10 cellular contexts compared by ENCODE assay signal in the genomic region with DNA sequence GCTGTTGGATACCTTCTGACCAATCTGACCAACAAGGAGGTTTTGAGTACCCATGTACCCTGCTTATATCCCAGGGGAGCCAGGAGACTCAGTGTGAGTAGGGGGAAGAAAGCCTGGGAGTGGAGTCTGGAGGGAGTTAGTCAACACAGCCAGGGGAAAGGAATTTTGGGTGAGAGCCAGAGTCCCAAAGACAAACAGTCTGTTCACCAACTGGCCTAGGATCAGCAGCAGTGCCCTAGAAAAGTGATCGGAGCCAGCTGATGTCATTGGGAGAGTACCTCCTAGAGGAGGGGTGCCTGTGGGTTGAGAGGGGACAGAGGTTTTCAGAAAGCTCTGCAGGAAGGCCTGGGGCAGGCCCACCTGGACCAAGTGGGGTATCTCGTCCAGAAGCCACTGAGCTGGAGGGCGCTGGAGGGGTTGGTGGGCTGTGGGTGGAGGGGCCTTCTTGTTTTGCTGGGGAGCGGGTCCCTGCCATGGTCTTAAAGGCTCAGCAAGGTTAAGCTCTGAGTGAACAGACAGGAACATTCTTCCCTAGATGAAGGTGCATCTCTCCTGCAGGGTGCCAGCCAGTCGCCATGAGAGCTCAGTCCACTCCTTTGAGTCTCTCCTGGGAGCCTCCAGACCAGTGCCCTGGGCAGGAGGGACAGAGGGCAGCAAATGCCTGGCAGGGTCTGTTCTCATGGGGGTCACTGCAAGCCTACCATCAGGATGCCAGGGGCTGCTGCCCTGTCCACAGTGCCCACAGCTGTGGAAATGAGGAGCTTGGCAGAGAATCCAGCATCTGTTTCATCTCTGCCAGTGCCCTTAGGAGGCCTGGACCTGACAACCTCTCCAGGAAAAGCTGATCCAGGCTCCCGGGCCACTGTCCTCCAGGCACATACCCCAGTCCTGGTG.
DNase-seq lines count a peak whose midpoint lies in the region; ATAC-seq and TF ChIP-seq lines count a peak whose summit lies in the region.
"Had no signal": no experiment of that assay in that cellular context is flagged by ENCODE, and none has a peak within 500 bp of the region (broad histone marks: within the 10 kb centered on the region; RNA-seq: fewer than 3 reads in every experiment).

No MANE protein-coding gene starts in this region.

- H3K4me3 Mint-ChIP-seq in activated T-helper 1 cell treated with anti-CD3 and anti-CD28 coated beads, Interleukin-12 subunit alpha, Interleukin-12 subunit beta, Interleukin-2, Interleukin-4 antibody, amounts not matched to agents 30 ng/mL and 10 ng/mL and 1 ng/mL, durations not matched to agents 14 hours and 24 hours and 36 hours = no peak overlapping the region
- no peak overlapping the region for H3K4me3 Mint-ChIP-seq in CD8-positive, alpha-beta T cell
- H3K4me3 Mint-ChIP-seq in effector memory CD8-positive, alpha-beta T cell = no peak overlapping the region
- H3K4me3 Mint-ChIP-seq: H9 had no signal

- 76% methylated on average over 6 of the region's 6 CpGs for WGBS in prostate gland

- H3K4me1 ChIP-seq in PC-3 (ENCODE audit: insufficient read depth, low read length) = peaks cover 31% of the 10 kb centered on the region
- H3K4me1 ChIP-seq in prostate gland (replicated peaks) = peaks cover 4% of the 10 kb centered on the region
- H3K4me1 ChIP-seq in CD8-positive, alpha-beta T cell (ENCODE audit: insufficient read depth, low read length) = no peaks in the 10 kb centered on the region

- ATAC-seq in PC-3 = peak; percentile 91
- no peak for ATAC-seq in CD8-positive, alpha-beta T cell
- ATAC-seq in GM18861 (IDR thresholded peaks at IDR 0.05; ENCODE audit: unreplicated experiment) = no peak
- ATAC-seq in effector memory CD8-positive, alpha-beta T cell (replicated peaks) = no peak

- H3K36me3 Mint-ChIP-seq in activated T-helper 1 cell treated with anti-CD3 and anti-CD28 coated beads, Interleukin-12 subunit alpha, Interleukin-12 subunit beta, Interleukin-2, Interleukin-4 antibody, amounts not matched to agents 30 ng/mL and 10 ng/mL and 1 ng/mL, durations not matched to agents 14 hours and 24 hours and 36 hours (ENCODE audit: low read depth) = peaks cover 4% of the 10 kb centered on the region
- peaks cover 55% of the 10 kb centered on the region for H3K36me3 Mint-ChIP-seq in CD8-positive, alpha-beta T cell
- H3K36me3 Mint-ChIP-seq in effector memory CD8-positive, alpha-beta T cell (ENCODE audit: insufficient read depth) = peaks cover 9% of the 10 kb centered on the region

- H3K79me2 ChIP-seq in PC-3 (ENCODE audit: low read length) = no peaks in the 10 kb centered on the region

- H4K20me1 ChIP-seq in PC-3 (ENCODE audit: low read length) = no peaks in the 10 kb centered on the region

- no peak overlapping the region for H2AFZ ChIP-seq in PC-3 (ENCODE audit: low read length)

- no TSS peak for BruUV-seq in PC-3 (replicated peaks; lab: Mats Ljungman, UMichigan)

- no peaks in the 10 kb centered on the region for H3K4me1 Mint-ChIP-seq in activated T-helper 1 cell treated with anti-CD3 and anti-CD28 coated beads, Interleukin-12 subunit alpha, Interleukin-12 subunit beta, Interleukin-2, Interleukin-4 antibody, amounts not matched to agents 30 ng/mL and 10 ng/mL and 1 ng/mL, durations not matched to agents 14 hours and 24 hours and 36 hours (ENCODE audit: low read depth)
- no peaks in the 10 kb centered on the region for H3K4me1 Mint-ChIP-seq in CD8-positive, alpha-beta T cell (ENCODE audit: low read depth)
- H3K4me1 Mint-ChIP-seq in effector memory CD8-positive, alpha-beta T cell (ENCODE audit: low read depth in 2 of 2) = peaks cover 6 to 23% of the 10 kb centered on the region in 2 donors

- DNase-seq in COLO829 (ENCODE audit: low spot score) (peak; percentile 61), PC-3 (peak; percentile 86), fibroblast of the aortic adventitia (ENCODE audit: low read depth) (peak; percentile 60), prostate gland (ENCODE audit: low spot score) (peak; percentile 39)
- DNase-seq in activated T-helper 1 cell treated with anti-CD3 and anti-CD28 coated beads, Interleukin-12 subunit alpha, Interleukin-12 subunit beta, Interleukin-2, Interleukin-4 antibody, amounts not matched to agents 30 ng/mL and 10 ng/mL and 1 ng/mL, durations not matched to agents 14 hours and 24 hours and 36 hours (ENCODE audit: low spot score) = no peak
- no peak for DNase-seq in CD8-positive, alpha-beta T cell
- DNase-seq in effector memory CD8-positive, alpha-beta T cell = no peak
- DNase-seq: H9, NCI-H345 had no signal

- H3K9ac ChIP-seq in PC-3 (ENCODE audit: low read length) = no peak overlapping the region

- no peak overlapping the region for H3K4me3 ChIP-seq in PC-3 (ENCODE audit: low read length)
- H3K4me3 ChIP-seq in fibroblast of the aortic adventitia (ENCODE audit: low read depth, low read length) = no peak overlapping the region
- no peak overlapping the region for H3K4me3 ChIP-seq in prostate gland
- no peak overlapping the region for H3K4me3 ChIP-seq in CD8-positive, alpha-beta T cell (ENCODE audit: low read depth, low read length)

- CTCF ChIA-PET in PC-3 (lab: Charles Lee) = interaction anchor here (0.7 kb wide), 1 partner anchor 127 kb away, joined by 5 read pairs; no protein-coding TSS in a partner anchor
- CTCF ChIA-PET in CD8-positive, alpha-beta T cell (lab: Charles Lee) = interaction anchor here (0.8 kb wide), 1 partner anchor 128 kb away, joined by 3 read pairs; no protein-coding TSS in a partner anchor

- H3K27ac Mint-ChIP-seq in activated T-helper 1 cell treated with anti-CD3 and anti-CD28 coated beads, Interleukin-12 subunit alpha, Interleukin-12 subunit beta, Interleukin-2, Interleukin-4 antibody, amounts not matched to agents 30 ng/mL and 10 ng/mL and 1 ng/mL, durations not matched to agents 14 hours and 24 hours and 36 hours = no peak overlapping the region
- no peak overlapping the region for H3K27ac Mint-ChIP-seq in CD8-positive, alpha-beta T cell
- H3K27ac Mint-ChIP-seq in effector memory CD8-positive, alpha-beta T cell = peak overlapping the region in 1 of 2 donors; percentile 45

- no peaks in the 10 kb centered on the region for H3K27me3 ChIP-seq in PC-3 (ENCODE audit: low read length)
- H3K27me3 ChIP-seq in prostate gland (replicated peaks; ENCODE audit: insufficient read depth) = no peaks in the 10 kb centered on the region
- H3K27me3 ChIP-seq in CD8-positive, alpha-beta T cell (ENCODE audit: insufficient read depth, low read length) = no peaks in the 10 kb centered on the region

- peak overlapping the region; percentile 29 for H3K4me2 ChIP-seq in PC-3 (ENCODE audit: low read length)

- no peaks in the 10 kb centered on the region for H3K9me3 ChIP-seq in PC-3 (ENCODE audit: low read length)
- no peaks in the 10 kb centered on the region for H3K9me3 ChIP-seq in prostate gland
- H3K9me3 ChIP-seq in CD8-positive, alpha-beta T cell (ENCODE audit: low read length) = no peaks in the 10 kb centered on the region

- TF ChIP-seq POLR2A in prostate gland (IDR thresholded peaks at IDR 0.05) = no peak

- POLR2A ChIA-PET in PC-3 (lab: Charles Lee; ENCODE audit: unreplicated experiment) = no interaction called here
- POLR2A ChIA-PET in CD8-positive, alpha-beta T cell (lab: Charles Lee) = no interaction called here

- H3K27me3 Mint-ChIP-seq in activated T-helper 1 cell treated with anti-CD3 and anti-CD28 coated beads, Interleukin-12 subunit alpha, Interleukin-12 subunit beta, Interleukin-2, Interleukin-4 antibody, amounts not matched to agents 30 ng/mL and 10 ng/mL and 1 ng/mL, durations not matched to agents 14 hours and 24 hours and 36 hours (ENCODE audit: insufficient read depth) = no peaks in the 10 kb centered on the region
- no peaks in the 10 kb centered on the region for H3K27me3 Mint-ChIP-seq in CD8-positive, alpha-beta T cell (ENCODE audit: low read depth)
- H3K27me3 Mint-ChIP-seq in effector memory CD8-positive, alpha-beta T cell = no peaks in the 10 kb centered on the region

- intact Hi-C loops in PC-3 (cut with micrococcal nuclease) = no loop called here
- intact Hi-C loops in prostate gland (cut with DNase I) = no loop called here
- intact Hi-C loops in activated T-helper 1 cell treated with anti-CD3 and anti-CD28 coated beads, Interleukin-12 subunit alpha, Interleukin-12 subunit beta, Interleukin-2, Interleukin-4 antibody, amounts not matched to agents 30 ng/mL and 10 ng/mL and 1 ng/mL, durations not matched to agents 14 hours and 24 hours and 36 hours (cut with micrococcal nuclease) = no loop called here
- intact Hi-C loops in CD8-positive, alpha-beta T cell (cut with DNase I, micrococcal nuclease) = no loop called here

- H3K36me3 ChIP-seq in PC-3 (ENCODE audit: low read depth, low read length) (no peaks in the 10 kb centered on the region), prostate gland (no peaks in the 10 kb centered on the region)
- H3K36me3 ChIP-seq in CD8-positive, alpha-beta T cell (ENCODE audit: insufficient read depth, low read length) = no peaks in the 10 kb centered on the region

- H3F3A ChIP-seq in PC-3 (ENCODE audit: low read length, unreplicated experiment) = no peaks in the 10 kb centered on the region

- no peaks in the 10 kb centered on the region for H3K9me2 ChIP-seq in PC-3 (replicated peaks; ENCODE audit: low read length)

- H3K27ac ChIP-seq in PC-3 (ENCODE audit: low read length) (peak overlapping the region; percentile 4; the same call in 1 of the 2 replicates), prostate gland (peak overlapping the region; percentile 27 to 39)
- H3K27ac ChIP-seq in CD8-positive, alpha-beta T cell (ENCODE audit: low read depth, low read length) = no peak overlapping the region

- peaks cover 2% of the 10 kb centered on the region for H3K9me3 Mint-ChIP-seq in activated T-helper 1 cell treated with anti-CD3 and anti-CD28 coated beads, Interleukin-12 subunit alpha, Interleukin-12 subunit beta, Interleukin-2, Interleukin-4 antibody, amounts not matched to agents 30 ng/mL and 10 ng/mL and 1 ng/mL, durations not matched to agents 14 hours and 24 hours and 36 hours
- H3K9me3 Mint-ChIP-seq in CD8-positive, alpha-beta T cell = no peaks in the 10 kb centered on the region
- peaks cover 1 to 3% of the 10 kb centered on the region in 2 donors for H3K9me3 Mint-ChIP-seq in effector memory CD8-positive, alpha-beta T cell

- TF ChIP-seq CTCF in PC-3 (conservative IDR thresholded peaks at IDR 0.05; ENCODE audit: low read depth, low read length) (no peak), fibroblast of the aortic adventitia (IDR thresholded peaks at IDR 0.05; ENCODE audit: insufficient read depth, low read length) (no peak), prostate gland (IDR thresholded peaks at IDR 0.05) (no peak)
- TF ChIP-seq CTCF in CD8-positive, alpha-beta T cell (IDR thresholded peaks at IDR 0.05) = no peak

Comparison
In these comparisons a context has a peak if more than half of its experiments do, and no peak if none do; other contexts are left out.
1. DNase-seq: peak in COLO829 (single experiment), PC-3 (single experiment), fibroblast of the aortic adventitia (single experiment) and prostate gland (single experiment); none in activated T-helper 1 cell treated with anti-CD3 and anti-CD28 coated beads, Interleukin-12 subunit alpha, Interleukin-12 subunit beta, Interleukin-2, Interleukin-4 antibody, amounts not matched to agents 30 ng/mL and 10 ng/mL and 1 ng/mL, durations not matched to agents 14 hours and 24 hours and 36 hours (single experiment), CD8-positive, alpha-beta T cell (0 of 7) and effector memory CD8-positive, alpha-beta T cell (0 of 3).